ENCODE assay signal across 25 cellular contexts in genomic region chr16:554297-554621, GRCh38. TPM values are rescaled to one million over a fixed set of nuclear protein-coding genes. Genes with fewer than 3 reads are reported as not detected.
"Had no signal": no experiment of that assay in that cellular context is flagged by ENCODE, and none has a peak within 500 bp of the region (broad histone marks: within the 10 kb centered on the region; RNA-seq: fewer than 3 reads in every experiment).

No MANE protein-coding gene starts in this region.

- H3K36me3 Mint-ChIP-seq: activated naive CD4-positive, alpha-beta T cell treated with anti-CD3 and anti-CD28 coated beads, Interleukin-2, amount 50 U/mL, for 24 hours; type B pancreatic cell had no signal

- H3K4me3 ChIP-seq: ascending aorta, heart left ventricle, SK-N-MC, smooth muscle cell, testis had no signal

- H3K4me1 Mint-ChIP-seq: activated CD4-positive, alpha-beta T cell treated with anti-CD3 and anti-CD28 coated beads, Interleukin-2, amount 10 ng/mL, durations not matched to agents 7 days and 5 days; activated naive CD4-positive, alpha-beta T cell treated with anti-CD3 and anti-CD28 coated beads, Interleukin-2, amount 50 U/mL, for 24 hours had no signal

- H3K27ac Mint-ChIP-seq: activated CD4-positive, alpha-beta T cell treated with anti-CD3 and anti-CD28 coated beads, Interleukin-2, amount 10 ng/mL, durations not matched to agents 7 days and 5 days; activated CD8-positive, alpha-beta T cell treated with anti-CD3 and anti-CD28 coated beads, Interleukin-2, amount 10 ng/mL, durations not matched to agents 7 days and 5 days; activated naive CD4-positive, alpha-beta T cell treated with anti-CD3 and anti-CD28 coated beads, Interleukin-2, amount 50 U/mL, for 24 hours; effector memory CD8-positive, alpha-beta T cell; memory B cell; stimulated activated memory B cell treated with anti-CD40 and anti-IgM and Interleukin-4, amounts not matched to agents 10 μg/mL and 1 μg/mL and 100 μg/mL, for 72 hours; type B pancreatic cell had no signal

- H2AFZ ChIP-seq: parathyroid adenoma had no signal

- H3K79me2 ChIP-seq: parathyroid adenoma had no signal

- H3K4me1 ChIP-seq: ascending aorta had no signal

- H3K9me3 Mint-ChIP-seq: activated CD4-positive, alpha-beta T cell treated with anti-CD3 and anti-CD28 coated beads, Interleukin-2, amount 10 ng/mL, durations not matched to agents 7 days and 5 days; activated naive CD4-positive, alpha-beta T cell treated with anti-CD3 and anti-CD28 coated beads, Interleukin-2, amount 50 U/mL, for 24 hours; effector memory CD8-positive, alpha-beta T cell; memory B cell; stimulated activated memory B cell treated with anti-CD40 and anti-IgM and Interleukin-4, amounts not matched to agents 10 μg/mL and 1 μg/mL and 100 μg/mL, for 72 hours; type B pancreatic cell had no signal

- H3K27ac ChIP-seq: ascending aorta, gastroesophageal sphincter, heart left ventricle, parathyroid adenoma, SK-N-MC, testis, WERI-Rb-1 had no signal

- H3K27me3 ChIP-seq: testis had no signal

- H3K4me2 ChIP-seq: smooth muscle cell had no signal

- H3K4me3 Mint-ChIP-seq: activated CD4-positive, alpha-beta T cell treated with anti-CD3 and anti-CD28 coated beads, Interleukin-2, amount 10 ng/mL, durations not matched to agents 7 days and 5 days; activated CD8-positive, alpha-beta T cell treated with anti-CD3 and anti-CD28 coated beads, Interleukin-2, amount 10 ng/mL, durations not matched to agents 7 days and 5 days; activated naive CD4-positive, alpha-beta T cell treated with anti-CD3 and anti-CD28 coated beads, Interleukin-2, amount 50 U/mL, for 24 hours; effector memory CD8-positive, alpha-beta T cell; memory B cell; stimulated activated memory B cell treated with anti-CD40 and anti-IgM and Interleukin-4, amounts not matched to agents 10 μg/mL and 1 μg/mL and 100 μg/mL, for 72 hours; type B pancreatic cell had no signal

- H3K9me3 ChIP-seq: ascending aorta, esophagus squamous epithelium, gastroesophageal sphincter, heart left ventricle, testis had no signal

- ATAC-seq: activated CD8-positive, alpha-beta T cell treated with anti-CD3 and anti-CD28 coated beads, Interleukin-2, amount 10 ng/mL, durations not matched to agents 7 days and 5 days; gastroesophageal sphincter; heart left ventricle; left cardiac atrium; stimulated activated memory B cell treated with anti-CD40 and anti-IgM and Interleukin-4, amounts not matched to agents 10 μg/mL and 1 μg/mL and 100 μg/mL, for 72 hours had no signal

- H3K9ac ChIP-seq: parathyroid adenoma had no signal

- DNase-seq: activated CD4-positive, alpha-beta T cell treated with anti-CD3 and anti-CD28 coated beads, Interleukin-2, amount 10 ng/mL, durations not matched to agents 7 days and 5 days; activated CD4-positive, CD25-positive, alpha-beta regulatory T cell treated with anti-CD3 and anti-CD28 coated beads, Interleukin-2, amount 50 U/mL, for 72 hours; activated CD8-positive, alpha-beta T cell treated with anti-CD3 and anti-CD28 coated beads, Interleukin-2, amount 10 ng/mL, durations not matched to agents 7 days and 5 days; activated gamma-delta T cell treated with Interleukin-2 at 50 U/mL for 16 hours; activated T-cell treated with anti-CD3 and anti-CD28 coated beads, Interleukin-2, amount 50 U/mL, for 1 hour; central memory CD4-positive, alpha-beta T cell; effector memory CD8-positive, alpha-beta T cell; esophagus squamous epithelium; heart left ventricle; left cardiac atrium; stimulated activated CD4-positive, alpha-beta T cell treated with anti-CD3 and anti-CD28 coated beads, Interleukin-15, amount 100 ng/mL, for 24 hours; testis; WERI-Rb-1 had no signal

RNA-seq across cellular contexts. Expression of gene PRR35, which starts 5.9 kb away (rescaled TPM):
- total RNA-seq: activated CD4-positive, alpha-beta T cell treated with anti-CD3 and anti-CD28 coated beads, Interleukin-2, amount 10 ng/mL, durations not matched to agents 7 days and 5 days; activated CD8-positive, alpha-beta T cell treated with anti-CD3 and anti-CD28 coated beads, Interleukin-2, amount 10 ng/mL, durations not matched to agents 7 days and 5 days; ascending aorta; dermis microvascular lymphatic vessel endothelial cell; esophagus squamous epithelium; gastroesophageal sphincter; heart left ventricle; left cardiac atrium; lower leg skin; smooth muscle cell; T-helper 2 cell treated with Interferon-gamma antibody and Interleukin-4, amounts not matched to agents 100 ng/mL and 5 ng/mL, for 36 hours had no signal
- polyA plus RNA-seq: heart left ventricle, smooth muscle cell had no signal

RNA-seq across cellular contexts. Expression of gene NHLRC4, which starts 12.5 kb away (rescaled TPM):
- total RNA-seq: ascending aorta had no signal
